In genomic region chr13:98416408-98416807, GRCh38 we compare ENCODE assay signal across 14 cellular contexts.
DNase-seq lines count a peak whose midpoint lies in the region; ATAC-seq, FAIRE-seq and TF ChIP-seq lines count a peak whose summit lies in the region.
"Had no signal": no experiment of that assay in that cellular context is flagged by ENCODE, and none has a peak within 500 bp of the region (broad histone marks: within the 10 kb centered on the region; RNA-seq: fewer than 3 reads in every experiment).

No MANE protein-coding gene starts in this region.

- peak; percentile 87 for DNase-seq in NCI-H1105 (lab: John Stamatoyannopoulos, UW)
- peak; percentile 84 for DNase-seq in NCI-H345 treated with DMSO at 0.1 percent for 48 hours (lab: John Stamatoyannopoulos, UW; ENCODE audit: unreplicated experiment)
- DNase-seq in kidney, result peak; percentile 87
- DNase-seq in thyroid gland, result peak; percentile 97
- no peak for DNase-seq in Right ventricle myocardium superior
- DNase-seq in GDM1 (lab: John Stamatoyannopoulos, UW), result no peak
- no peak for DNase-seq in SKM-1 treated with dmso at 0.1 percent for 144 hours (lab: John Stamatoyannopoulos, UW; ENCODE audit: unreplicated experiment)
- DNase-seq: activated CD4-positive, alpha-beta T cell treated with anti-CD3 and anti-CD28 coated beads for 48 hours; aorta; gastrocnemius medialis; T-helper 1 cell had no signal

- intact Hi-C loops in kidney (cut with DNase I), result no loop called here
- intact Hi-C loops in thyroid gland (cut with DNase I), result no loop called here
- intact Hi-C loops in Right ventricle myocardium superior (cut with DNase I), result no loop called here

- no peak overlapping the region for H3K9ac ChIP-seq in kidney (ENCODE audit: low read length in 2 of 2)

- no peak for FAIRE-seq in kidney (lab: Jason Lieb, UNC)
- FAIRE-seq: islet of Langerhans had no signal

- TF ChIP-seq CTCF in kidney (IDR thresholded peaks at IDR 0.05; ENCODE audit: borderline replicate concordance, extremely low read depth, insufficient read depth), result no peak
- no peak for TF ChIP-seq CTCF in thyroid gland (IDR thresholded peaks at IDR 0.05)

- H3K4me1 ChIP-seq in kidney (ENCODE audit: control insufficient read depth in 1 of 2, insufficient read depth in 1 of 2, low read depth in 1 of 2, low read length in 2 of 2), result peaks cover 11 to 13% of the 10 kb centered on the region in 2 donors
- peaks cover 41 to 42% of the 10 kb centered on the region in 2 donors for H3K4me1 ChIP-seq in thyroid gland

- peak in 1 of 2 donors; percentile 19 for TF ChIP-seq POLR2A in thyroid gland (IDR thresholded peaks at IDR 0.05)

- H3K4me3 ChIP-seq in kidney (ENCODE audit: low read length in 2 of 2) (no peak overlapping the region), thyroid gland (replicated peaks in 1 of 3) (no peak overlapping the region)
- H3K4me3 ChIP-seq: gastrocnemius medialis had no signal

- 30 to 37% methylated on average over 4 of the region's 4 CpGs for WGBS in thyroid gland, 2 donors

- peaks cover 27 to 55% of the 10 kb centered on the region in 2 donors for H3K36me3 ChIP-seq in kidney (ENCODE audit: control insufficient read depth in 1 of 2, insufficient read depth in 2 of 2, low read length in 2 of 2)
- H3K36me3 ChIP-seq in thyroid gland, result no peaks in the 10 kb centered on the region
- H3K36me3 ChIP-seq: gastrocnemius medialis had no signal

- no peaks in the 10 kb centered on the region for H3K27me3 ChIP-seq in thyroid gland
- H3K27me3 ChIP-seq: gastrocnemius medialis had no signal

- H3K9me3 ChIP-seq in kidney (ENCODE audit: control insufficient read depth in 1 of 2, low read length in 2 of 2) (no peaks in the 10 kb centered on the region), thyroid gland (no peaks in the 10 kb centered on the region)
- H3K9me3 ChIP-seq: gastrocnemius medialis had no signal

- H3K27ac ChIP-seq in kidney (ENCODE audit: low read depth in 2 of 2, low read length in 2 of 2), result peak overlapping the region; percentile 16 to 63
- peak overlapping the region; percentile 72 to 86 (median 84) for H3K27ac ChIP-seq in thyroid gland
- H3K27ac ChIP-seq: gastrocnemius medialis had no signal

- ATAC-seq in Right ventricle myocardium superior (ENCODE audit: poor library complexity), result no peak
- no peak for ATAC-seq in GM18861 (IDR thresholded peaks at IDR 0.05; ENCODE audit: unreplicated experiment)
- ATAC-seq: activated T-helper 17 cell treated with anti-CD3 and anti-CD28 coated beads, Interleukin-2, amount 50 U/mL, for 72 hours; gastrocnemius medialis had no signal

Comparison
In these comparisons a context has a peak if more than half of its experiments do, and no peak if none do; other contexts are left out.
1. DNase-seq: peak in NCI-H1105 (single experiment), NCI-H345 treated with DMSO at 0.1 percent for 48 hours (single experiment), kidney (single experiment) and thyroid gland (2 of 2); none in Right ventricle myocardium superior (single experiment), GDM1 (single experiment) and SKM-1 treated with dmso at 0.1 percent for 144 hours (single experiment).